Comparison of ENCODE assay signal across 2 cellular contexts in genomic region chr7:2624293-2624881, GRCh38.
TF ChIP-seq lines count a peak whose summit lies in the region.

No MANE protein-coding gene starts in this region.

TF ChIP-seq in IMR-90, 13 proteins besides CTCF, POLR2A, EP300 and RAD21:
- TF ChIP-seq CHD1 (IDR thresholded peaks at IDR 0.05; ENCODE audit: low read depth, low read length) (no peak), SMC3 (IDR thresholded peaks at IDR 0.05; ENCODE audit: low read depth, low read length) (no peak), BHLHE40 (IDR thresholded peaks at IDR 0.05; ENCODE audit: low read depth, low read length) (no peak), RFX5 (IDR thresholded peaks at IDR 0.05; ENCODE audit: low read depth, low read length) (no peak), RCOR1 (IDR thresholded peaks at IDR 0.05; ENCODE audit: insufficient replicate concordance, low read length) (no peak), MAZ (IDR thresholded peaks at IDR 0.05; ENCODE audit: borderline replicate concordance, low read depth, low read length) (no peak), CEBPB (IDR thresholded peaks at IDR 0.05; ENCODE audit: low read depth, low read length) (no peak), MXI1 (IDR thresholded peaks at IDR 0.05; ENCODE audit: borderline replicate concordance, low read depth, low read length) (no peak), NFE2L2 (IDR thresholded peaks at IDR 0.05; ENCODE audit: low read depth, low read length) (no peak), MAFK (IDR thresholded peaks at IDR 0.05; ENCODE audit: low read depth, low read length) (no peak), FOS (IDR thresholded peaks at IDR 0.05; ENCODE audit: low read depth, low read length) (no peak), USF2 (IDR thresholded peaks at IDR 0.05; ENCODE audit: low read depth, low read length) (no peak)
- TF ChIP-seq, protein P1, sequence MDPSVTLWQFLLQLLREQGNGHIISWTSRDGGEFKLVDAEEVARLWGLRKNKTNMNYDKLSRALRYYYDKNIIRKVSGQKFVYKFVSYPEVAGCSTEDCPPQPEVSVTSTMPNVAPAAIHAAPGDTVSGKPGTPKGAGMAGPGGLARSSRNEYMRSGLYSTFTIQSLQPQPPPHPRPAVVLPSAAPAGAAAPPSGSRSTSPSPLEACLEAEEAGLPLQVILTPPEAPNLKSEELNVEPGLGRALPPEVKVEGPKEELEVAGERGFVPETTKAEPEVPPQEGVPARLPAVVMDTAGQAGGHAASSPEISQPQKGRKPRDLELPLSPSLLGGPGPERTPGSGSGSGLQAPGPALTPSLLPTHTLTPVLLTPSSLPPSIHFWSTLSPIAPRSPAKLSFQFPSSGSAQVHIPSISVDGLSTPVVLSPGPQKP (IDR thresholded peaks at IDR 0.05; ENCODE audit: borderline replicate concordance, low read depth, low read length): no peak

TF ChIP-seq in HepG2, 621 proteins besides CTCF, POLR2A, EP300 and RAD21:
- TF ChIP-seq MAZ (IDR thresholded peaks at IDR 0.05; ENCODE audit: borderline replicate concordance, low read depth, low read length): no peak
- TF ChIP-seq MAZ (CRISPR knock-in tag; IDR thresholded peaks at IDR 0.05; ENCODE audit: low read depth): no peak
- no peak for TF ChIP-seq RFXANK (CRISPR knock-in tag; IDR thresholded peaks at IDR 0.05)
- TF ChIP-seq ZMAT5 (CRISPR knock-in tag; IDR thresholded peaks at IDR 0.05; ENCODE audit: borderline replicate concordance, low read depth): no peak
- peak; percentile 67; the same call in 1 of the 2 replicates for TF ChIP-seq ZBTB38 (CRISPR knock-in tag; IDR thresholded peaks at IDR 0.05)
- TF ChIP-seq ZNF749 (CRISPR knock-in tag; IDR thresholded peaks at IDR 0.05; ENCODE audit: borderline replicate concordance): no peak
- no peak for TF ChIP-seq SRSF1 (optimal IDR thresholded peaks at IDR 0.05; ENCODE audit: low read depth, low read length)
- no peak for TF ChIP-seq KDM6A (CRISPR knock-in tag; IDR thresholded peaks at IDR 0.05; ENCODE audit: low read depth)
- TF ChIP-seq HNRNPL (IDR thresholded peaks at IDR 0.05; ENCODE audit: low read depth, low read length): 0 out of 2 replicates have a peak, but pooled peaks have one; percentile 32
- TF ChIP-seq ZNF407 (CRISPR knock-in tag; IDR thresholded peaks at IDR 0.05; ENCODE audit: not compliant biosample characterization): no peak
- no peak for TF ChIP-seq POLR2AphosphoS2 (IDR thresholded peaks at IDR 0.05; ENCODE audit: low read depth, low read length)
- no peak for TF ChIP-seq CCAR2 (optimal IDR thresholded peaks at IDR 0.05; ENCODE audit: low read depth, low read length)
